Comparison of ENCODE assay signal across 12 cellular contexts in genomic region chr4:55561884-55562283, GRCh38. TPM values are rescaled to one million over a fixed set of nuclear protein-coding genes. Genes with fewer than 3 reads are reported as not detected.
A peak's percentile ranks its signal among the peaks of the same experiment; 100 is the strongest.
DNase-seq lines count a peak whose midpoint lies in the region; ATAC-seq and TF ChIP-seq lines count a peak whose summit lies in the region.
"Had no signal": no experiment of that assay in that cellular context is flagged by ENCODE, and none has a peak within 500 bp of the region (broad histone marks: within the 10 kb centered on the region; RNA-seq: fewer than 3 reads in every experiment).

No MANE protein-coding gene starts in this region.

- no peak overlapping the region for H3K4me3 ChIP-seq in testis

- intact Hi-C loops in activated CD8-positive, alpha-beta T cell treated with anti-CD3 and anti-CD28 coated beads for 36 hours (cut with micrococcal nuclease), result no loop called here
- intact Hi-C loops in testis (cut with DNase I; ENCODE audit: low total_unique reads), result no loop called here

- H3K4me1 ChIP-seq in testis, result no peaks in the 10 kb centered on the region

- H3K9me3 Mint-ChIP-seq in activated CD8-positive, alpha-beta T cell treated with anti-CD3 and anti-CD28 coated beads for 36 hours, result peaks cover 4% of the 10 kb centered on the region
- H3K9me3 Mint-ChIP-seq: CD8-positive, alpha-beta memory T cell; immature natural killer cell had no signal

- TF ChIP-seq CTCF in activated CD8-positive, alpha-beta T cell treated with anti-CD3 and anti-CD28 coated beads for 36 hours (IDR thresholded peaks at IDR 0.05), result no peak
- TF ChIP-seq CTCF in testis (IDR thresholded peaks at IDR 0.05), result no peak

- no peak overlapping the region for H3K27ac ChIP-seq in testis

- H3K36me3 ChIP-seq in testis (ENCODE audit: low read depth, missing control alignments), result no peaks in the 10 kb centered on the region

- peak; percentile 26 for DNase-seq in activated CD8-positive, alpha-beta T cell treated with anti-CD3 and anti-CD28 coated beads for 36 hours
- DNase-seq in HCEC 1CT (no peak), occipital lobe (lab: John Stamatoyannopoulos, UW) (no peak), testis (no peak)
- no peak for DNase-seq in effector CD4-positive, alpha-beta T cell
- DNase-seq: CD8-positive, alpha-beta memory T cell; immature natural killer cell; NCI-H524 treated with DMSO at 0.1 percent for 48 hours; stimulated activated naive CD4-positive, alpha-beta T cell had no signal

- TF ChIP-seq POLR2A in testis (IDR thresholded peaks at IDR 0.05), result no peak

- 91 to 100% methylated on average over 1 of the region's 1 CpG for WGBS in testis, 2 donors

- no peaks in the 10 kb centered on the region for H3K27me3 ChIP-seq in testis

- ATAC-seq in GM18499 (IDR thresholded peaks at IDR 0.05; ENCODE audit: insufficient read depth, unreplicated experiment), result peak; percentile 100
- ATAC-seq in GM21381 (IDR thresholded peaks at IDR 0.05; ENCODE audit: unreplicated experiment), result peak; percentile 99
- ATAC-seq in HG03135 (IDR thresholded peaks at IDR 0.05; ENCODE audit: unreplicated experiment), result peak; percentile 98
- ATAC-seq in activated CD8-positive, alpha-beta T cell treated with anti-CD3 and anti-CD28 coated beads for 36 hours, result peak; percentile 90

- H3K36me3 Mint-ChIP-seq in activated CD8-positive, alpha-beta T cell treated with anti-CD3 and anti-CD28 coated beads for 36 hours (ENCODE audit: low read depth), result no peaks in the 10 kb centered on the region
- H3K36me3 Mint-ChIP-seq: CD8-positive, alpha-beta memory T cell; immature natural killer cell had no signal

- H3K4me3 Mint-ChIP-seq in activated CD8-positive, alpha-beta T cell treated with anti-CD3 and anti-CD28 coated beads for 36 hours, result peak overlapping the region; percentile 38
- H3K4me3 Mint-ChIP-seq: CD8-positive, alpha-beta memory T cell; immature natural killer cell had no signal

- H3K9me3 ChIP-seq in testis, result no peaks in the 10 kb centered on the region

- CTCF ChIA-PET in activated CD8-positive, alpha-beta T cell treated with anti-CD3 and anti-CD28 coated beads for 36 hours (lab: Charles Lee), result interaction anchor here (0.7 kb wide), 1 partner anchor 9 kb away, joined by 3 read pairs; no protein-coding TSS in a partner anchor

- H3K27ac Mint-ChIP-seq in activated CD8-positive, alpha-beta T cell treated with anti-CD3 and anti-CD28 coated beads for 36 hours, result no peak overlapping the region
- H3K27ac Mint-ChIP-seq: CD8-positive, alpha-beta memory T cell; immature natural killer cell had no signal

- peaks cover 19% of the 10 kb centered on the region for H3K27me3 Mint-ChIP-seq in activated CD8-positive, alpha-beta T cell treated with anti-CD3 and anti-CD28 coated beads for 36 hours

- POLR2A ChIA-PET in activated CD8-positive, alpha-beta T cell treated with anti-CD3 and anti-CD28 coated beads for 36 hours (lab: Charles Lee), result interaction anchor here (0.8 kb wide), 1 partner anchor 16 kb away, joined by 3 read pairs; no protein-coding TSS in a partner anchor

- H3K4me1 Mint-ChIP-seq in activated CD8-positive, alpha-beta T cell treated with anti-CD3 and anti-CD28 coated beads for 36 hours (ENCODE audit: low read depth), result peaks cover 13% of the 10 kb centered on the region

RNA-seq across cellular contexts. Expression of gene CLOCK, which starts 15.2 kb away (rescaled TPM):
- total RNA-seq in activated CD8-positive, alpha-beta T cell treated with anti-CD3 and anti-CD28 coated beads for 36 hours, result 1 to 10 TPM; 8.2 to 8.8 TPM
- total RNA-seq in occipital lobe (37.0 TPM), testis (10 to 100 TPM; 43.4 to 48.6 TPM)
- 41.9 TPM for polyA plus RNA-seq in testis (ENCODE audit: insufficient read depth, low read depth, low replicate concordance)

RNA-seq across cellular contexts. Expression of gene PDCL2, which starts 30.2 kb away (rescaled TPM):
- not detected for total RNA-seq in activated CD8-positive, alpha-beta T cell treated with anti-CD3 and anti-CD28 coated beads for 36 hours
- total RNA-seq in occipital lobe, result not detected
- total RNA-seq in testis, result 10 to 100 TPM; 15.7 to 28.6 TPM
- 84.6 TPM for polyA plus RNA-seq in testis (ENCODE audit: insufficient read depth, low read depth, low replicate concordance)
- total RNA-seq: CD8-positive, alpha-beta memory T cell had no signal
- polyA plus RNA-seq: CD8-positive, alpha-beta memory T cell; immature natural killer cell had no signal

Comparison
In these comparisons a context has a peak if more than half of its experiments do, and no peak if none do; other contexts are left out.
1. RNA of gene PDCL2, which starts 30.2 kb away (total RNA-seq): 15.7 to 28.6 TPM in testis; not detected in activated CD8-positive, alpha-beta T cell treated with anti-CD3 and anti-CD28 coated beads for 36 hours and not detected in occipital lobe (single experiment); every median in the first group is over 10 times any median in the second.
2. Peak in every context shown above with its lines, with median percentiles within 50 percentile points of each other: ATAC-seq.